8 cellular contexts compared by ENCODE assay signal in the genomic region with DNA sequence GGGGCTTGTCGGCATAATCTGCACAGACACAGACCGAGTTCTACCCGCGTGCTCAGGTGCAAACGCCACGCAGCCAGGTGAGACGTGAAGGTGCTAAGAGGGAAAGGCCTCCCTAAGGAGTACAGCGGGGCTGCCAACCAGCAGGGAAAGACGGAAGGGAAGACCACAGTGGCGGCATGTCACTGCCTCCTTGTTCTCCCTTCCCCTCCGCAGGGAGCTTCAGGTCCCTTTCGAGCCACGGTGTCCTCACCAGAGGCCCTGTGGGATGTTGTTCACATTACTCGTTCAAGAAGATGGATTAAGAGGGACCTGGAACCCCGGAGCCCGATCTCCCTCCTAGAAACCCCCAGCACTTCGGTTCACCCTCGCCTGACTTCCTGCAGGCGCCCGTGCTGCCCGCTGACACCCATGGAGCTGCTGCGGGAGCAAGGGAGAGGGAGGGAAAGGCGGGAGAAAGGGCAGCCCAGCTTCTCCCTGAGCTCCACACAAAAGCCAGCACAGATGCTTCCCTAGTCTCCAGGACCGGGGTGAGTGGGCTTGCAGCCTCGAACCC. TPM values are rescaled to one million over a fixed set of nuclear protein-coding genes. Genes with fewer than 3 reads are reported as not detected.
DNase-seq lines count a peak whose midpoint lies in the region; ATAC-seq and TF ChIP-seq lines count a peak whose summit lies in the region.

No MANE protein-coding gene starts in this region.

- H4K20me1 ChIP-seq in fibroblast of lung (ENCODE audit: control insufficient read depth, extremely low read depth, insufficient read depth, low read length) = no peaks in the 10 kb centered on the region
- H4K20me1 ChIP-seq in neural progenitor cell (ENCODE audit: low read depth) = peaks cover 7% of the 10 kb centered on the region

- H3K9me3 ChIP-seq in T-helper 17 cell (ENCODE audit: control insufficient read depth, low read length, poor library complexity, severe bottlenecking) = no peaks in the 10 kb centered on the region
- no peaks in the 10 kb centered on the region for H3K9me3 ChIP-seq in fibroblast of lung (ENCODE audit: control insufficient read depth, insufficient read depth, low read depth, low read length)
- no peaks in the 10 kb centered on the region for H3K9me3 ChIP-seq in neural progenitor cell (ENCODE audit: low read depth)

- H3K27ac Mint-ChIP-seq in T-helper 17 cell (peak overlapping the region; percentile 98), neural progenitor cell (peak overlapping the region; percentile 93)

- H3K4me3 Mint-ChIP-seq in T-helper 17 cell (peak overlapping the region; percentile 86), neural progenitor cell (peak overlapping the region; percentile 95)

- peak overlapping the region; percentile 98 for H3K4me2 ChIP-seq in fibroblast of lung (ENCODE audit: extremely low read depth, insufficient read depth, low read length)
- H3K4me2 ChIP-seq in neural progenitor cell = peak overlapping the region; percentile 100

- DNase-seq in NCI-H2227 (lab: John Stamatoyannopoulos, UW; ENCODE audit: unreplicated experiment) (peak; percentile 42), NCI-H2227 treated with DMSO at 0.1 percent for 48 hours (lab: John Stamatoyannopoulos, UW) (no peak), T-helper 17 cell (no peak), fibroblast of lung (ENCODE audit: low read depth in 2 of 2) (peak; percentile 11 to 28), neural progenitor cell (ENCODE audit: low spot score) (no peak), NCI-H2196 (lab: John Stamatoyannopoulos, UW; ENCODE audit: unreplicated experiment) (no peak), NCI-H2107 treated with DMSO at 0.1 percent for 48 hours (lab: John Stamatoyannopoulos, UW; ENCODE audit: unreplicated experiment) (no peak)

- H3F3A ChIP-seq in neural progenitor cell (ENCODE audit: low read depth) = no peaks in the 10 kb centered on the region

- H3K9ac ChIP-seq in fibroblast of lung (ENCODE audit: insufficient read depth, low read length) (peak overlapping the region; percentile 96), neural progenitor cell (peak overlapping the region; percentile 78)

- H3K9me3 Mint-ChIP-seq in neural progenitor cell = no peaks in the 10 kb centered on the region

- H3K27ac ChIP-seq in fibroblast of lung (ENCODE audit: insufficient read depth, low read length) (peak overlapping the region; percentile 93), neural progenitor cell (no peak overlapping the region)

- no peaks in the 10 kb centered on the region for H3K27me3 Mint-ChIP-seq in T-helper 17 cell
- no peaks in the 10 kb centered on the region for H3K27me3 Mint-ChIP-seq in neural progenitor cell (ENCODE audit: insufficient read depth, low read depth)

- peak overlapping the region; percentile 68 to 96 (median 89) for H3K4me3 ChIP-seq in fibroblast of lung (replicated peaks in 1 of 4; ENCODE audit: control extremely low read depth in 1 of 4, insufficient read depth in 1 of 4, low read depth in 3 of 4, low read length in 4 of 4)
- H3K4me3 ChIP-seq in neural progenitor cell = peak overlapping the region; percentile 96

- H2AFZ ChIP-seq in fibroblast of lung (ENCODE audit: low read length) = peak overlapping the region; percentile 66
- H2AFZ ChIP-seq in neural progenitor cell (replicated peaks) = peak overlapping the region; percentile 97

- peaks cover 4% of the 10 kb centered on the region for H3K4me1 ChIP-seq in fibroblast of lung (ENCODE audit: control insufficient read depth, extremely low read depth, insufficient read depth, low read length)
- peaks cover 12% of the 10 kb centered on the region for H3K4me1 ChIP-seq in neural progenitor cell

- no peaks in the 10 kb centered on the region for H3K27me3 ChIP-seq in fibroblast of lung (ENCODE audit: control insufficient read depth, insufficient read depth, low read length)
- H3K27me3 ChIP-seq in neural progenitor cell = no peaks in the 10 kb centered on the region

- TF ChIP-seq CTCF in fibroblast of lung (conservative IDR thresholded peaks at IDR 0.05 in 1 of 2, IDR thresholded peaks at IDR 0.05 in 1 of 2; ENCODE audit: low read depth in 1 of 2, low read length in 2 of 2) (no peak), neural progenitor cell (IDR thresholded peaks at IDR 0.05) (no peak)

- peaks cover 12% of the 10 kb centered on the region for H3K4me1 Mint-ChIP-seq in T-helper 17 cell
- H3K4me1 Mint-ChIP-seq in neural progenitor cell = peaks cover 17% of the 10 kb centered on the region

- peaks cover 20% of the 10 kb centered on the region for H3K36me3 ChIP-seq in fibroblast of lung (ENCODE audit: control insufficient read depth, insufficient read depth, low read length)
- peaks cover 4% of the 10 kb centered on the region for H3K36me3 ChIP-seq in neural progenitor cell

- ATAC-seq in HG03066 (IDR thresholded peaks at IDR 0.05; ENCODE audit: low read depth, unreplicated experiment) = peak; percentile 16
- ATAC-seq in T-helper 17 cell = peak; percentile 3

- H3K79me2 ChIP-seq in fibroblast of lung (ENCODE audit: control insufficient read depth, insufficient read depth, low read length) = peaks cover 38% of the 10 kb centered on the region
- peaks cover 68% of the 10 kb centered on the region for H3K79me2 ChIP-seq in neural progenitor cell (ENCODE audit: low read depth)

- H3K36me3 Mint-ChIP-seq in T-helper 17 cell (ENCODE audit: low read depth) (peaks cover 5% of the 10 kb centered on the region), neural progenitor cell (peaks cover 23% of the 10 kb centered on the region)

RNA-seq across cellular contexts. Expression of gene BRD9, which starts 0.7 kb away (rescaled TPM):
- total RNA-seq in T-helper 17 cell = 100 to 1,000 TPM; 179 to 200 TPM
- 31.6 and 35.3 TPM in 2 replicates for total RNA-seq in fibroblast of lung
- polyA plus RNA-seq in fibroblast of lung = 13.0 and 15.6 TPM in 2 replicates
- polyA plus RNA-seq in fibroblast of lung (2012) = 25.8 and 30.6 TPM in 2 replicates
- 26.5 and 28.3 TPM in 2 replicates for polyA minus RNA-seq in fibroblast of lung (ENCODE audit: low replicate concordance)
- total RNA-seq in neural progenitor cell (ENCODE audit: low replicate concordance) = 37.5 and 45.1 TPM in 2 replicates

RNA-seq across cellular contexts. Expression of gene TRIP13, which starts 0.8 kb away (rescaled TPM):
- total RNA-seq in T-helper 17 cell (1 to 10 TPM; 1.0 to 2.6 TPM), fibroblast of lung (2.1 and 7.4 TPM in 2 replicates), neural progenitor cell (ENCODE audit: low replicate concordance) (32.3 and 32.6 TPM in 2 replicates)
- 11.7 and 36.4 TPM in 2 replicates for polyA plus RNA-seq in fibroblast of lung
- 7.9 and 32.7 TPM in 2 replicates for polyA plus RNA-seq in fibroblast of lung (2012)
- polyA minus RNA-seq in fibroblast of lung (ENCODE audit: low replicate concordance) = 1.4 and 9.6 TPM in 2 replicates

RNA-seq across cellular contexts. Expression of gene ZDHHC11, which starts 41.1 kb away (rescaled TPM):
- total RNA-seq in T-helper 17 cell (10 to 100 TPM; 27.7 to 37.1 TPM), fibroblast of lung (2.5 and 2.6 TPM in 2 replicates), neural progenitor cell (ENCODE audit: low replicate concordance) (0.92 and 9.5 TPM in 2 replicates)
- 0.23 and 0.25 TPM in 2 replicates for polyA plus RNA-seq in fibroblast of lung
- polyA plus RNA-seq in fibroblast of lung (2012) = 0.41 and 0.52 TPM in 2 replicates
- polyA minus RNA-seq in fibroblast of lung (ENCODE audit: low replicate concordance) = not detected in 2 replicates

Comparison
In these comparisons a context has a peak if more than half of its experiments do, and no peak if none do; other contexts are left out.
1. DNase-seq: peak in NCI-H2227 (single experiment) and fibroblast of lung (2 of 2); none in NCI-H2227 treated with DMSO at 0.1 percent for 48 hours (single experiment), T-helper 17 cell (0 of 3), neural progenitor cell (single experiment), NCI-H2196 (single experiment) and NCI-H2107 treated with DMSO at 0.1 percent for 48 hours (single experiment).